Comparison of ENCODE assay signal across 1 cellular context in genomic region chr5:95734916-95735315, GRCh38.
TF ChIP-seq lines count a peak whose summit lies in the region.

No MANE protein-coding gene starts in this region.

TF ChIP-seq in GM23338, 12 proteins besides CTCF, POLR2A, EP300 and RAD21 (continued from another document):
- TF ChIP-seq REST (IDR thresholded peaks at IDR 0.05; ENCODE audit: unreplicated experiment), result no peak
- no peak for TF ChIP-seq NANOG (IDR thresholded peaks at IDR 0.05; ENCODE audit: borderline replicate concordance)
- no peak for TF ChIP-seq ETS1 (IDR thresholded peaks at IDR 0.05)
